27 cellular contexts compared by ENCODE assay signal in the genomic region with DNA sequence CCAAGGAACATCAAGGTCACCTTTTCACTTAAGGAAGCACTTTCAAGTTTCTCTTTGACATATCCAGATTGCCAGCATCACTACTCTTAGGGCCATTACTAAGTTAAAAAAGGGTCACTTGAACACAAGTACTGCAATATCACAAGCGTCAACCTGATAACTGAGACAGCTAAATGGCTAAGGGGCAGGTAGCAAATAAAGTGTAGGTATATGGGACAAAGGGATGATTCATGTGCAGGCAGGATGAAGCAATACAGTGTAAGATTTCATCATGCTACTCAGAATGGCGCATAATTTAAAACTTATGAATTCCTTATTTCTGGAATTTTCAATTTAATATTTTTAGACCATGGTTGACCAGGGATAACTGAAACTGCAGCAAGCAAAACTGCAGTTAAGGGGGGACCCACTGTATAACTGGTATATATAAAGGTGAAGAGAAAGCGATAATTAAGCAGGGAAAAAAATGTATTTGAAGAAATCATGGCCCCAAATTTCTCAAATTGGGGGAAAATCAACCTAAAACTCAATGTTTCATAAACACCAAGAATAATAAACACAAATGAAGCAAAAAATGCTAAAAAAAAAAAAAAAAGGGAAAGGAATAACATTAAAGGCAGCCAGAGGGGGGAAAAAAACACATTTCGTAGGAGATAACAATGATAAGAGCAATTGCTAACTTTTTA. TPM values are rescaled to one million over a fixed set of nuclear protein-coding genes. Genes with fewer than 3 reads are reported as not detected.
"Had no signal": no experiment of that assay in that cellular context is flagged by ENCODE, and none has a peak within 500 bp of the region (broad histone marks: within the 10 kb centered on the region; RNA-seq: fewer than 3 reads in every experiment).

No MANE protein-coding gene starts in this region.

- H3K36me3 ChIP-seq: ascending aorta, colonic mucosa, esophagus squamous epithelium, gastrocnemius medialis, pancreas, stomach, transverse colon, uterus had no signal

- H3K27me3 ChIP-seq: ascending aorta, colonic mucosa, gastrocnemius medialis, pancreas, stomach, transverse colon, uterus had no signal

- H3K4me3 Mint-ChIP-seq: activated CD4-positive, alpha-beta T cell treated with anti-CD3 and anti-CD28 coated beads, Interleukin-2, amount 10 ng/mL, durations not matched to agents 7 days and 5 days; activated CD8-positive, alpha-beta T cell treated with anti-CD3 and anti-CD28 coated beads for 36 hours; activated T-helper 17 cell treated with anti-CD3 and anti-CD28 coated beads, Interleukin-2, amount 50 U/mL, for 72 hours; effector memory CD8-positive, alpha-beta T cell; nephron progenitor cell; stimulated activated memory B cell treated with anti-CD40 and anti-IgM and Interleukin-4, amounts not matched to agents 10 μg/mL and 1 μg/mL and 100 μg/mL, for 72 hours had no signal

- ATAC-seq: activated CD4-positive, CD25-positive, alpha-beta regulatory T cell treated with anti-CD3 and anti-CD28 coated beads, Interleukin-2, amount 50 U/mL, for 24 hours; activated CD8-positive, alpha-beta T cell treated with anti-CD3 and anti-CD28 coated beads for 36 hours; activated naive CD4-positive, alpha-beta T cell treated with anti-CD3 and anti-CD28 coated beads, Interleukin-2, amount 50 U/mL, for 72 hours; activated T-helper 17 cell treated with anti-CD3 and anti-CD28 coated beads, Interleukin-2, amount 50 U/mL, for 72 hours; effector memory CD8-positive, alpha-beta T cell; gastrocnemius medialis; left cardiac atrium; pancreas; psoas muscle; right cardiac atrium; stimulated activated memory B cell treated with anti-CD40 and anti-IgM and Interleukin-4, amounts not matched to agents 10 μg/mL and 1 μg/mL and 100 μg/mL, for 72 hours had no signal

- H3K27ac Mint-ChIP-seq: activated CD4-positive, alpha-beta T cell treated with anti-CD3 and anti-CD28 coated beads, Interleukin-2, amount 10 ng/mL, durations not matched to agents 7 days and 5 days; activated CD8-positive, alpha-beta T cell treated with anti-CD3 and anti-CD28 coated beads for 36 hours; activated naive CD4-positive, alpha-beta T cell treated with anti-CD3 and anti-CD28 coated beads, Interleukin-2, amount 50 U/mL, for 72 hours; activated T-helper 17 cell treated with anti-CD3 and anti-CD28 coated beads, Interleukin-2, amount 50 U/mL, for 72 hours; effector memory CD8-positive, alpha-beta T cell; nephron progenitor cell; stimulated activated memory B cell treated with anti-CD40 and anti-IgM and Interleukin-4, amounts not matched to agents 10 μg/mL and 1 μg/mL and 100 μg/mL, for 72 hours had no signal

- H3K9me3 Mint-ChIP-seq: effector memory CD8-positive, alpha-beta T cell had no signal

- DNase-seq: activated CD4-positive, alpha-beta T cell treated with anti-CD3 and anti-CD28 coated beads, Interleukin-2, amount 10 ng/mL, durations not matched to agents 7 days and 5 days; activated CD8-positive, alpha-beta T cell treated with anti-CD3 and anti-CD28 coated beads for 36 hours; activated T-cell treated with anti-CD3 and anti-CD28 coated beads, Interleukin-2, amount 50 U/mL, for 1 hour; colonic mucosa; dorsolateral prefrontal cortex; effector memory CD8-positive, alpha-beta T cell; esophagus squamous epithelium; gastrocnemius medialis; hypothalamus; left cardiac atrium; mesenchymal stem cell; nephron progenitor cell; pancreas; psoas muscle; right cardiac atrium; stimulated activated CD4-positive, alpha-beta T cell treated with anti-CD3 and anti-CD28 coated beads, Interleukin-2, amount 100 ng/mL, for 24 hours; stomach; transverse colon; uterus had no signal

- H3K4me1 Mint-ChIP-seq: activated CD4-positive, alpha-beta T cell treated with anti-CD3 and anti-CD28 coated beads, Interleukin-2, amount 10 ng/mL, durations not matched to agents 7 days and 5 days; activated T-helper 17 cell treated with anti-CD3 and anti-CD28 coated beads, Interleukin-2, amount 50 U/mL, for 72 hours; nephron progenitor cell had no signal

- H3K4me3 ChIP-seq: ascending aorta, colonic mucosa, dorsolateral prefrontal cortex, esophagus squamous epithelium, gastrocnemius medialis, pancreas, psoas muscle, skin epidermis, stomach, transverse colon, uterus had no signal

- H3K27me3 Mint-ChIP-seq: effector memory CD8-positive, alpha-beta T cell; stimulated activated memory B cell treated with anti-CD40 and anti-IgM and Interleukin-4, amounts not matched to agents 10 μg/mL and 1 μg/mL and 100 μg/mL, for 72 hours had no signal

- H3K4me1 ChIP-seq: ascending aorta, colonic mucosa, esophagus squamous epithelium, gastrocnemius medialis, pancreas, psoas muscle, stomach, transverse colon, uterus had no signal

- H3K27ac ChIP-seq: ascending aorta, colonic mucosa, dorsolateral prefrontal cortex, esophagus squamous epithelium, gastrocnemius medialis, pancreas, psoas muscle, skin epidermis, stomach, transverse colon, uterus had no signal

- H3K9me3 ChIP-seq: colonic mucosa, gastrocnemius medialis, pancreas had no signal

RNA-seq across cellular contexts. Expression of a gene that starts 13.1 kb away (rescaled TPM):
- total RNA-seq: endothelial cell of umbilical vein had no signal
- polyA plus RNA-seq: endothelial cell of umbilical vein had no signal

RNA-seq across cellular contexts. Expression of a gene that starts 47.2 kb away (rescaled TPM):
- total RNA-seq: activated CD4-positive, alpha-beta T cell treated with anti-CD3 and anti-CD28 coated beads, Interleukin-2, amount 10 ng/mL, durations not matched to agents 7 days and 5 days; activated CD8-positive, alpha-beta T cell treated with anti-CD3 and anti-CD28 coated beads for 36 hours; activated naive CD4-positive, alpha-beta T cell treated with anti-CD3 and anti-CD28 coated beads, Interleukin-2, amount 50 U/mL, for 72 hours; activated T-helper 17 cell treated with anti-CD3 and anti-CD28 coated beads, Interleukin-2, amount 50 U/mL, for 72 hours; ascending aorta; colonic mucosa; endothelial cell of umbilical vein; esophagus squamous epithelium; gastrocnemius medialis; left cardiac atrium; right cardiac atrium; temporal lobe; transverse colon; uterus had no signal
- polyA plus RNA-seq: endothelial cell of umbilical vein, pancreas, right cardiac atrium had no signal
